In genomic region chr2:160381425-160381951, GRCh38 we compare ENCODE assay signal across 1 cellular context.
TF ChIP-seq lines count a peak whose summit lies in the region.

No MANE protein-coding gene starts in this region.

TF ChIP-seq in HepG2, 621 proteins besides CTCF, POLR2A, EP300 and RAD21 (continued from another document):
- TF ChIP-seq, protein P1, sequence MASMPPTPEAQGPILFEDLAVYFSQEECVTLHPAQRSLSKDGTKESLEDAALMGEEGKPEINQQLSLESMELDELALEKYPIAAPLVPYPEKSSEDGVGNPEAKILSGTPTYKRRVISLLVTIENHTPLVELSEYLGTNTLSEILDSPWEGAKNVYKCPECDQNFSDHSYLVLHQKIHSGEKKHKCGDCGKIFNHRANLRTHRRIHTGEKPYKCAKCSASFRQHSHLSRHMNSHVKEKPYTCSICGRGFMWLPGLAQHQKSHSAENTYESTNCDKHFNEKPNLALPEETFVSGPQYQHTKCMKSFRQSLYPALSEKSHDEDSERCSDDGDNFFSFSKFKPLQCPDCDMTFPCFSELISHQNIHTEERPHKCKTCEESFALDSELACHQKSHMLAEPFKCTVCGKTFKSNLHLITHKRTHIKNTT (CRISPR knock-in tag; IDR thresholded peaks at IDR 0.05) = no peak
